In genomic region chr9:113221003-113221799, GRCh38 we compare ENCODE assay signal across 8 cellular contexts. TPM values are rescaled to one million over a fixed set of nuclear protein-coding genes. Genes with fewer than 3 reads are reported as not detected.
DNase-seq lines count a peak whose midpoint lies in the region; ATAC-seq, FAIRE-seq and TF ChIP-seq lines count a peak whose summit lies in the region.

TSS of gene FKBP15 (minus strand) at chr9:113221277. CDS start at chr9:113221243, 34 bp downstream.
TSS of gene SLC31A1 (plus strand) at chr9:113221544. CDS start at chr9:113256149, 34,605 bp downstream.

- peaks cover 0 to 8% of the 10 kb centered on the region in 2 experiments for H3K36me3 ChIP-seq in keratinocyte (ENCODE audit: control insufficient read depth in 2 of 2, extremely low read depth in 1 of 2, insufficient read depth in 2 of 2, low read length in 2 of 2)

- peaks cover 70% of the 10 kb centered on the region for H3K79me2 ChIP-seq in keratinocyte (ENCODE audit: control insufficient read depth, insufficient read depth, low read length)

- ATAC-seq in GM19025 (IDR thresholded peaks at IDR 0.05; ENCODE audit: low read depth, unreplicated experiment): peak; percentile 89
- peak; percentile 84 for ATAC-seq in HG03342 (IDR thresholded peaks at IDR 0.05; ENCODE audit: unreplicated experiment)

- H3K4me3 ChIP-seq in AG09309 (ENCODE audit: control insufficient read depth, low read depth, low read length) (peak within 1 kb of the TSS; percentile 89), keratinocyte (ENCODE audit: control insufficient read depth in 2 of 3, extremely low read depth in 1 of 3, insufficient read depth in 2 of 3, low read depth in 1 of 3, low read length in 3 of 3) (peak within 1 kb of the TSS; percentile 78 to 86 (median 85))

- peak within 1 kb of the TSS; percentile 99 for H2AFZ ChIP-seq in keratinocyte (ENCODE audit: control insufficient read depth, low read length)

- H3K27me3 ChIP-seq in keratinocyte (ENCODE audit: control insufficient read depth, extremely low read depth, insufficient read depth, low read length): no peaks in the 10 kb centered on the region

- peaks cover 30% of the 10 kb centered on the region for H3K4me1 ChIP-seq in keratinocyte (ENCODE audit: control insufficient read depth, extremely low read depth, insufficient read depth, low read length)

- H4K20me1 ChIP-seq in keratinocyte (ENCODE audit: control insufficient read depth, extremely low read depth, insufficient read depth, low read length): no peaks in the 10 kb centered on the region

- H3K9ac ChIP-seq in keratinocyte (ENCODE audit: control insufficient read depth, extremely low read depth, insufficient read depth, low read length): peak within 1 kb of the TSS; percentile 94

- H3K4me2 ChIP-seq in keratinocyte (ENCODE audit: control insufficient read depth, extremely low read depth, insufficient read depth, low read depth, low read length): peak within 1 kb of the TSS; percentile 95

- H3K9me1 ChIP-seq in keratinocyte (ENCODE audit: control insufficient read depth, extremely low read depth, insufficient read depth, low read length): no peaks in the 10 kb centered on the region

- H3K9me3 ChIP-seq in keratinocyte (ENCODE audit: control insufficient read depth, low read depth, low read length): no peaks in the 10 kb centered on the region

- no peak for TF ChIP-seq CTCF in AG09309 (IDR thresholded peaks at IDR 0.05; ENCODE audit: control insufficient read depth, insufficient read depth, low read depth, low read length, missing control alignments)
- no peak for TF ChIP-seq CTCF in keratinocyte (optimal IDR thresholded peaks at IDR 0.05 in 1 of 3, IDR thresholded peaks at IDR 0.05 in 1 of 3, conservative IDR thresholded peaks at IDR 0.05 in 1 of 3; ENCODE audit: extremely low read depth in 1 of 3, insufficient read depth in 2 of 3, low read length in 3 of 3)

- DNase-seq in AG09309 (ENCODE audit: low read depth) (peak; percentile 95), NCI-H446 (lab: John Stamatoyannopoulos, UW) (peak; percentile 64 to 95), cerebellar nuclear complex (lab: John Stamatoyannopoulos, UW) (peak; percentile 91 to 93), keratinocyte (ENCODE audit: low read depth, low spot score) (peak; percentile 87)
- DNase-seq in activated CD4-positive, CD25-positive, alpha-beta regulatory T cell treated with anti-CD3 and anti-CD28 coated beads, Interleukin-2, amount 50 U/mL, for 72 hours: peak; percentile 94
- peak; percentile 92 to 95 for DNase-seq in stimulated activated CD4-positive, alpha-beta T cell treated with anti-CD3 and anti-CD28 coated beads, Interleukin-15, amount 100 ng/mL, for 1 hour (ENCODE audit: low read depth in 1 of 2, low spot score in 1 of 2)

- dilution Hi-C loops in keratinocyte (cut with MboI; ENCODE audit: extremely low pct_ligation_motif_present, low sequenced_read_pairs): no loop called here

- peak within 1 kb of the TSS; percentile 94 for H3K27ac ChIP-seq in keratinocyte (ENCODE audit: control insufficient read depth, insufficient read depth, low read length)

- peak; percentile 55 for FAIRE-seq in keratinocyte (lab: Jason Lieb, UNC)

RNA-seq across cellular contexts. Expression of gene FKBP15, which starts in this region (rescaled TPM):
- polyA plus RNA-seq in keratinocyte: 22.4 to 31.4 TPM (median 22.7 TPM) in 3 replicates
- polyA plus RNA-seq in keratinocyte (2011; ENCODE audit: low read depth): 67.2 TPM
- polyA plus RNA-seq in keratinocyte (2011; cell fraction: cytosol; rRNA removed): 14.2 and 17.0 TPM in 2 replicates
- 41.2 and 42.6 TPM in 2 replicates for polyA plus RNA-seq in keratinocyte (2011; cell fraction: nucleus; rRNA removed)
- 17.8 and 21.2 TPM in 2 replicates for polyA plus RNA-seq in keratinocyte (2012; ENCODE audit: low replicate concordance)
- 52.3 to 64.6 TPM (median 63.5 TPM) in 3 replicates for polyA minus RNA-seq in keratinocyte
- polyA minus RNA-seq in keratinocyte (2011; cell fraction: cytosol; rRNA and poly(A)+ RNA removed): 15.2 TPM
- polyA minus RNA-seq in keratinocyte (2011; cell fraction: nucleus; rRNA and poly(A)+ RNA removed): 32.4 and 48.2 TPM in 2 replicates

RNA-seq across cellular contexts. Expression of gene SLC31A1, which starts in this region (rescaled TPM):
- polyA plus RNA-seq in keratinocyte: 15.7 to 21.1 TPM (median 20.3 TPM) in 3 replicates
- polyA plus RNA-seq in keratinocyte (2011; ENCODE audit: low read depth): 13.4 TPM
- polyA plus RNA-seq in keratinocyte (2011; cell fraction: cytosol; rRNA removed): 10.7 and 16.3 TPM in 2 replicates
- polyA plus RNA-seq in keratinocyte (2011; cell fraction: nucleus; rRNA removed): 20.6 and 24.9 TPM in 2 replicates
- polyA plus RNA-seq in keratinocyte (2012; ENCODE audit: low replicate concordance): 18.7 and 25.3 TPM in 2 replicates
- 8.0 to 21.6 TPM (median 15.4 TPM) in 3 replicates for polyA minus RNA-seq in keratinocyte
- 9.0 TPM for polyA minus RNA-seq in keratinocyte (2011; cell fraction: cytosol; rRNA and poly(A)+ RNA removed)
- 12.5 and 20.7 TPM in 2 replicates for polyA minus RNA-seq in keratinocyte (2011; cell fraction: nucleus; rRNA and poly(A)+ RNA removed)

Comparison
In these comparisons a context has a peak if more than half of its experiments do, and no peak if none do; other contexts are left out.
1. Peak in every context shown above with its lines: DNase-seq, ATAC-seq, H3K4me3 ChIP-seq and H3K27ac ChIP-seq.